Comparison of ENCODE assay signal across 27 cellular contexts in the genomic region with DNA sequence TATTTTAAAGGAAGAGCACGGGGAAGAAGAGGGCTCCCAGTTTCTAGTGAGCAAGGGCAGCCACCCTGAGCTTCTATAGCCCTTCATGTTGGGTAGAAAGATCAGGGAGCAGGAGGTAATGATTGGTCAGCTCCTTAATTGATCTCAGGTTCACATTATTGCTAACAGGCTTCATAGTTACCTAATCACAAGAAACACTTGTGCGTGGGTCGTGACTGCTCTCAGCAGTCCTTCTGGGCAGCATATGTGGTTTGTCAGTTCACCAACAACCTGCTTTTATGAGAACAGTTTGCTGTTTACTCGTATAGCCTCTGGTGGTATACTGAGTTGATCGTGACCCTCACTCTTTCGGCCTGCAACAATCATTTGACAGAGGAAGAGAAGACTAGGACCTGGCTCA. TPM values are rescaled to one million over a fixed set of nuclear protein-coding genes. Genes with fewer than 3 reads are reported as not detected.
A peak's percentile ranks its signal among the peaks of the same experiment; 100 is the strongest.
DNase-seq lines count a peak whose midpoint lies in the region; ATAC-seq, FAIRE-seq and TF ChIP-seq lines count a peak whose summit lies in the region.
"Had no signal": no experiment of that assay in that cellular context is flagged by ENCODE, and none has a peak within 500 bp of the region (broad histone marks: within the 10 kb centered on the region; RNA-seq: fewer than 3 reads in every experiment).

No MANE protein-coding gene starts in this region.

- CTCF ChIA-PET in H1 (lab: Charles Lee; ENCODE audit: partially characterized antibody), result interaction anchor here (0.9 to 1.5 kb wide), 3 partner anchors 11 to 23 kb away, joined by 3 to 5 read pairs (median 4); a partner anchor contains a TSS

- no peak for TF ChIP-seq CTCF in AG10803 (conservative IDR thresholded peaks at IDR 0.05; ENCODE audit: low read length)
- TF ChIP-seq CTCF in H1 (IDR thresholded peaks at IDR 0.05; ENCODE audit: control extremely low read depth in 1 of 3, insufficient read depth in 1 of 3, low read depth in 1 of 3, low read length in 3 of 3), result no peak
- TF ChIP-seq CTCF in kidney (IDR thresholded peaks at IDR 0.05; ENCODE audit: borderline replicate concordance, extremely low read depth, insufficient read depth), result no peak
- no peak for TF ChIP-seq CTCF in psoas muscle (IDR thresholded peaks at IDR 0.05)
- TF ChIP-seq CTCF in coronary artery (IDR thresholded peaks at IDR 0.05), result no peak

- peak; percentile 10 for DNase-seq in AG10803 (ENCODE audit: low read depth)
- DNase-seq in H1 (ENCODE audit: low read depth in 1 of 2, low spot score in 2 of 2), result no peak
- DNase-seq in kidney, result peak; percentile 6
- no peak for DNase-seq in psoas muscle
- no peak for DNase-seq in coronary artery (ENCODE audit: low spot score)
- DNase-seq: BE2C; CD4-positive, CD25-positive, alpha-beta regulatory T cell; CD8-positive, alpha-beta memory T cell; COR-L47; DMS 273 treated with DMSO at 0.1 percent for 48 hours; DMS153; DMS53; DMS79; DND-41; EL; GDM1 had no signal

- no peak overlapping the region for H3K4me3 ChIP-seq in AG10803 (ENCODE audit: low read length)
- no peak overlapping the region for H3K4me3 ChIP-seq in H1 (ENCODE audit: extremely low read depth in 1 of 4, insufficient read depth in 2 of 4, low read depth in 3 of 4, low read length in 4 of 4)
- no peak overlapping the region for H3K4me3 ChIP-seq in kidney (ENCODE audit: low read length in 2 of 2)
- no peak overlapping the region for H3K4me3 ChIP-seq in psoas muscle
- H3K4me3 ChIP-seq in coronary artery, result no peak overlapping the region
- H3K4me3 ChIP-seq: A549, BLaER1, GM12878 had no signal

- H4K91ac ChIP-seq in H1 (replicated peaks; ENCODE audit: insufficient read length, low read length), result no peak overlapping the region

- H3K36me3 ChIP-seq in H1 (ENCODE audit: control insufficient read depth in 2 of 4, insufficient read depth in 4 of 4, low read length in 3 of 4) (no peaks in the 10 kb centered on the region), kidney (ENCODE audit: control insufficient read depth in 1 of 2, insufficient read depth in 2 of 2, low read length in 2 of 2) (no peaks in the 10 kb centered on the region), psoas muscle (ENCODE audit: insufficient read depth in 1 of 2, low read depth in 1 of 2) (no peaks in the 10 kb centered on the region)
- H3K36me3 ChIP-seq: BE2C, BLaER1 had no signal

- no peak overlapping the region for H2BK120ac ChIP-seq in H1 (replicated peaks; ENCODE audit: low read depth, low read length)

- no peak for TF ChIP-seq POLR2A in H1 (IDR thresholded peaks at IDR 0.05; ENCODE audit: control extremely low read depth in 1 of 2, low read depth in 2 of 2, low read length in 2 of 2)

- FAIRE-seq in H1 (lab: Jason Lieb, UNC) (no peak), kidney (lab: Jason Lieb, UNC) (no peak)
- FAIRE-seq: A549, GM12878, GM12892, GM18507 had no signal

- no peak overlapping the region for H2BK20ac ChIP-seq in H1 (ENCODE audit: low read length)

- intact Hi-C loops in kidney (cut with DNase I), result no loop called here
- intact Hi-C loops in psoas muscle (cut with DNase I), result no loop called here

- H3K4me1 ChIP-seq in H1 (replicated peaks in 1 of 4; ENCODE audit: control insufficient read depth in 3 of 4, insufficient read depth in 4 of 4, low read length in 3 of 4) (peaks cover 0 to 6% (median 0%) of the 10 kb centered on the region in 4 experiments; a peak in 1 of 7 replicates), kidney (ENCODE audit: control insufficient read depth in 1 of 2, insufficient read depth in 1 of 2, low read depth in 1 of 2, low read length in 2 of 2) (peaks cover 0 to 4% of the 10 kb centered on the region in 2 donors), psoas muscle (peaks cover 12% of the 10 kb centered on the region)
- H3K4me1 ChIP-seq: A549 had no signal

- TF ChIP-seq EP300 in H1 (IDR thresholded peaks at IDR 0.05; ENCODE audit: borderline replicate concordance in 1 of 2, low read depth in 2 of 2, low read length in 2 of 2), result no peak

- ATAC-seq in psoas muscle, result no peak
- ATAC-seq: A549, GM12878 had no signal

- H3K27ac ChIP-seq in H1 (ENCODE audit: low read depth, low read length), result no peak overlapping the region
- H3K27ac ChIP-seq in kidney (ENCODE audit: low read depth in 2 of 2, low read length in 2 of 2), result no peak overlapping the region
- no peak overlapping the region for H3K27ac ChIP-seq in psoas muscle
- H3K27ac ChIP-seq in coronary artery, result no peak overlapping the region
- H3K27ac ChIP-seq: 22Rv1, A549, BLaER1 had no signal

- no peak for TF ChIP-seq RAD21 in H1 (IDR thresholded peaks at IDR 0.05 in 1 of 2, conservative IDR thresholded peaks at IDR 0.05 in 1 of 2; ENCODE audit: low read depth in 2 of 2, low read length in 2 of 2)

- H3K56ac ChIP-seq in H1 (replicated peaks; ENCODE audit: insufficient read length, low read depth, low read length), result no peak overlapping the region

- H3K79me1 ChIP-seq in H1 (ENCODE audit: low read depth, low read length), result no peaks in the 10 kb centered on the region

- H2BK5ac ChIP-seq in H1 (ENCODE audit: low read depth, low read length), result no peak overlapping the region

- no peaks in the 10 kb centered on the region for H3K9me3 ChIP-seq in H1 (ENCODE audit: insufficient read depth in 2 of 2, low read depth in 1 of 2, low read length in 1 of 2)
- peaks cover 0 to 7% of the 10 kb centered on the region in 2 donors for H3K9me3 ChIP-seq in kidney (ENCODE audit: control insufficient read depth in 1 of 2, low read length in 2 of 2)
- peaks cover 8% of the 10 kb centered on the region for H3K9me3 ChIP-seq in psoas muscle
- H3K9me3 ChIP-seq: BE2C had no signal

- no peak overlapping the region for H2AK5ac ChIP-seq in H1 (ENCODE audit: low read depth, low read length)

- no peak overlapping the region for H3K18ac ChIP-seq in H1 (ENCODE audit: extremely low read depth, low read length)

- no peak overlapping the region for H4K8ac ChIP-seq in H1 (ENCODE audit: extremely low read depth, insufficient read depth, low read length)

- no peak overlapping the region for H2AFZ ChIP-seq in H1 (ENCODE audit: low read length)

- H2BK15ac ChIP-seq in H1 (ENCODE audit: low read length), result no peak overlapping the region

- WGBS in H1 (ENCODE audit: extremely low coverage in 1 of 2, insufficient coverage in 1 of 2, insufficient read length in 1 of 2, insufficient replicate concordance in 2 of 2, low coverage in 1 of 2, low lambda C conversion rate in 2 of 2, missing lambda C conversion rate in 1 of 2), 2 experiments, result 80% methylated on average over 6 of the region's 6 CpGs; no CpG with 5 or more reads in 1 of the 2 experiments
- 91 to 94% (median 92%) methylated on average over 6 of the region's 6 CpGs for WGBS in psoas muscle, 3 donors

- H3K9ac ChIP-seq in H1 (replicated peaks in 1 of 4; ENCODE audit: extremely low read depth in 1 of 4, low read depth in 3 of 4, low read length in 3 of 4) (no peak overlapping the region), kidney (ENCODE audit: low read length in 2 of 2) (no peak overlapping the region)
- H3K9ac ChIP-seq: BLaER1 had no signal

- no peak overlapping the region for H3K4ac ChIP-seq in H1 (replicated peaks; ENCODE audit: insufficient read length, low read depth, low read length)

- no peak overlapping the region for H3K23ac ChIP-seq in H1 (ENCODE audit: insufficient read length)

- no peak overlapping the region for H4K5ac ChIP-seq in H1 (ENCODE audit: insufficient read length, low read depth, low read length)

- no peak overlapping the region for H2BK12ac ChIP-seq in H1 (ENCODE audit: low read depth, low read length)

- POLR2A ChIA-PET in H1 (lab: Charles Lee; ENCODE audit: partially characterized antibody), result no interaction called here

- no peaks in the 10 kb centered on the region; the same call in 1 of the 2 replicates for H3K23me2 ChIP-seq in H1 (ENCODE audit: low read depth, low read length)

- H3K27me3 ChIP-seq in H1 (replicated peaks in 1 of 4; ENCODE audit: control insufficient read depth in 3 of 4, extremely low read depth in 1 of 4, insufficient read depth in 3 of 4, low read length in 3 of 4), result peaks cover 6 to 39% (median 20%) of the 10 kb centered on the region in 4 experiments
- no peaks in the 10 kb centered on the region for H3K27me3 ChIP-seq in psoas muscle (ENCODE audit: insufficient read depth in 3 of 3, low read length in 2 of 3)
- H3K27me3 ChIP-seq: BE2C had no signal

- H4K20me1 ChIP-seq in H1 (replicated peaks in 1 of 2; ENCODE audit: control insufficient read depth in 1 of 2, insufficient read depth in 2 of 2, low read length in 2 of 2), result peaks cover 0 to 2% of the 10 kb centered on the region in 2 experiments
- H4K20me1 ChIP-seq: BLaER1 had no signal

- no peaks in the 10 kb centered on the region for H3K79me2 ChIP-seq in H1 (ENCODE audit: control insufficient read depth in 1 of 2, insufficient read depth in 2 of 2, low read length in 2 of 2)

- peak overlapping the region; percentile 77 for H3K14ac ChIP-seq in H1 (ENCODE audit: insufficient read length)

- H3K4me2 ChIP-seq in H1 (ENCODE audit: insufficient read depth in 1 of 2, low read depth in 2 of 2, low read length in 2 of 2), result no peak overlapping the region
- H3K4me2 ChIP-seq: A549, BLaER1 had no signal

RNA-seq across cellular contexts. Expression of a gene that starts 4.7 kb away (rescaled TPM):
- total RNA-seq in H1 (2021; fragmentation: NEBNext Ultra II Directional; extraction: Animal tissue kit (Norgen Biotek cat#: 25700)), result not detected in 2 replicates
- polyA plus RNA-seq in H1 (2011; rRNA removed) (0.32 and 0.36 TPM in 2 replicates), kidney (ENCODE audit: insufficient read depth, low read depth, low replicate concordance) (1.2 TPM), psoas muscle (10 to 100 TPM; 11.7 to 26.3 (median 17.3) TPM)
- polyA plus RNA-seq in H1 (2011; cell fraction: cytosol; rRNA removed), result 0.19 TPM
- 0.27 TPM for polyA plus RNA-seq in H1 (2011; cell fraction: nucleus; rRNA removed)
- polyA plus RNA-seq in H1 (2012, experiment 1 of 2), result 0.09 to 0.32 TPM (median 0.25 TPM) in 3 of 4 replicates, not detected in the other
- polyA plus RNA-seq in H1 (2012, experiment 2 of 2), result 0.09 TPM
- 0.14 TPM for polyA plus RNA-seq in H1 (2013, experiment 1 of 2)
- polyA plus RNA-seq in H1 (2013, experiment 2 of 2), result 0.13 TPM
- polyA minus RNA-seq in H1 (2011; rRNA and poly(A)+ RNA removed), result not detected in 2 replicates
- not detected for polyA minus RNA-seq in H1 (2011; cell fraction: cytosol; rRNA and poly(A)+ RNA removed)
- not detected for polyA minus RNA-seq in H1 (2011; cell fraction: nucleus; rRNA and poly(A)+ RNA removed)
- total RNA-seq in kidney (7.0 TPM), psoas muscle (10 to 100 TPM in 3 of 4 donors, 1 to 10 TPM in 1; 3.4 to 48.6 (median 34.5) TPM)
- total RNA-seq: CD4-positive, alpha-beta memory T cell; CD4-positive, CD25-positive, alpha-beta regulatory T cell; CD8-positive, alpha-beta memory T cell; G401 had no signal
- polyA plus RNA-seq: CD14-positive monocyte; CD8-positive, alpha-beta memory T cell had no signal

RNA-seq across cellular contexts. Expression of a gene that starts 16.6 kb away (rescaled TPM):
- total RNA-seq in H1 (2021; fragmentation: NEBNext Ultra II Directional; extraction: Animal tissue kit (Norgen Biotek cat#: 25700)), result 0.15 TPM in 1 of 2 replicates, not detected in the other
- polyA plus RNA-seq in H1 (2011; rRNA removed) (0.14 and 0.35 TPM in 2 replicates), kidney (ENCODE audit: insufficient read depth, low read depth, low replicate concordance) (0.86 TPM), psoas muscle (under 1 TPM; 0.09 to 0.63 (median 0.26) TPM)
- 0.34 TPM for polyA plus RNA-seq in H1 (2011; cell fraction: cytosol; rRNA removed)
- 2.4 TPM for polyA plus RNA-seq in H1 (2011; cell fraction: nucleus; rRNA removed)
- 0.60 TPM in 1 of 4 replicates, not detected in the others for polyA plus RNA-seq in H1 (2012, experiment 1 of 2)
- polyA plus RNA-seq in H1 (2012, experiment 2 of 2), result not detected
- 0.10 TPM for polyA plus RNA-seq in H1 (2013, experiment 1 of 2)
- 0.07 TPM for polyA plus RNA-seq in H1 (2013, experiment 2 of 2)
- not detected in 2 replicates for polyA minus RNA-seq in H1 (2011; rRNA and poly(A)+ RNA removed)
- polyA minus RNA-seq in H1 (2011; cell fraction: cytosol; rRNA and poly(A)+ RNA removed), result not detected
- not detected for polyA minus RNA-seq in H1 (2011; cell fraction: nucleus; rRNA and poly(A)+ RNA removed)
- total RNA-seq in kidney (1.6 TPM), psoas muscle (1 to 10 TPM in 1 of 4 donors, under 1 TPM in 2, not detected in 1; 0.32 to 1.2 (median 0.46) TPM)
- total RNA-seq: A172; CD4-positive, CD25-positive, alpha-beta regulatory T cell; CD8-positive, alpha-beta memory T cell; Daoy; G401 had no signal
- polyA plus RNA-seq: CD14-positive monocyte; CD4-positive, alpha-beta memory T cell; CD8-positive, alpha-beta memory T cell; GM12878 had no signal

Comparison
In these comparisons a context has a peak if more than half of its experiments do, and no peak if none do; other contexts are left out.
1. DNase-seq: peak in AG10803 (single experiment) and kidney (single experiment); none in H1 (0 of 2), psoas muscle (0 of 2) and coronary artery (single experiment).